Comparison of ENCODE assay signal across 8 cellular contexts in the genomic region with DNA sequence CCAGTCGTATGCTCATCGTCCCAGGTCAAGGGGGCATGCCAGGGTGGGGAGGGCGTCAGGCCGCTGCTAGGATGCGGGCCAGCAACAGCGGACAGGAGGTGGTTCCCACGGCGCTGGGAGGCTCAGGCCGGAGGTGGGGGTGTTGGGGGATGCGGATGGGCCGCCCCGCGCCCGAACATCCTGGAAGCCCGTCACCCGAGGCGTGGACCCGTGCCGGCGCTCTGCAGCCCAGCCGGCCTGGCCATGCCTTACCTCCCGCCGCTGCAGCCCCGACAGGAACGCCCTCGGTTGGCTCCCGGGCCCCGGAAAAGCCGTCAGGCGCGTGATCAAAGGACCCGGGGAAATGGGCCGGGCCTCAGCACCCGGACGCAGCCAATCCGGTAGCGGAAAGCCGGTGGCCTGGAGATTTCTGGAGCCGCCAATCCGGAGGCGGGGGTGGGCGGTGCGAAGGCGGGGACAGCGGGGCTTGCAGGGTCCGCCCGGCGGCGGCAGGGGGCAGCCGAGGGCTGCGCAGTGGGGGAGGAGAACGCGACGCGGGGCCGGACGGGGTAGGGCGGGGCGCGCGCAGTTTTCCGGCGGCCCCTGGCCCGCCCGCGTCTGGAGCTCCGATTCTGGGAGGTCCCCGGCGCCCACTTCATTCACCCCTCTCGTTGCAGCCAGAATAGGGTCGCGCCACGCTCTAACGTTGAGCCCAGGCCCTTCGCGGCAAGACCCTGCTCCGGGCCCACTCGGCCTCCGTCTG. TPM values are rescaled to one million over a fixed set of nuclear protein-coding genes. Genes with fewer than 3 reads are reported as not detected.
DNase-seq lines count a peak whose midpoint lies in the region; ATAC-seq and TF ChIP-seq lines count a peak whose summit lies in the region.

SMIM29 (minus strand) TSS at position 280 of the 742 bp plus-strand sequence. CDS start 1,215 bp downstream, outside the sequence.

- peak within 1 kb of the TSS; percentile 93 for H3K27ac Mint-ChIP-seq in chondrocyte (ENCODE audit: unreplicated experiment)

- H3K36me3 Mint-ChIP-seq in chondrocyte (ENCODE audit: low read depth), result no peaks in the 10 kb centered on the region

- no peaks in the 10 kb centered on the region for H3K9me3 Mint-ChIP-seq in chondrocyte (ENCODE audit: low read depth)

- H3K4me3 Mint-ChIP-seq in chondrocyte (ENCODE audit: unreplicated experiment), result peak within 1 kb of the TSS; percentile 90

- peaks cover 40% of the 10 kb centered on the region for H3K4me1 Mint-ChIP-seq in chondrocyte (ENCODE audit: low read depth)

- peak; percentile 98 for TF ChIP-seq CTCF in chondrocyte (IDR thresholded peaks at IDR 0.05)

- ATAC-seq in HG03439 (IDR thresholded peaks at IDR 0.05; ENCODE audit: unreplicated experiment), result peak; percentile 76

- H3K27me3 Mint-ChIP-seq in chondrocyte (ENCODE audit: low read depth), result no peaks in the 10 kb centered on the region

- peak; percentile 96 for DNase-seq in Ammon's horn (ENCODE audit: low spot score)
- peak; percentile 96 for DNase-seq in NCI-H510A treated with DMSO at 0.1 percent for 48 hours (lab: John Stamatoyannopoulos, UW)
- peak; percentile 96 to 97 for DNase-seq in activated CD4-positive, alpha-beta T cell treated with anti-CD3 and anti-CD28 coated beads for 24 hours (ENCODE audit: low read depth in 2 of 2)
- no peak for DNase-seq in chondrocyte (ENCODE audit: low spot score)
- DNase-seq in kidney tubule cell (ENCODE audit: low spot score), result peak; percentile 94
- peak; percentile 94 to 97 for DNase-seq in stimulated activated CD4-positive, alpha-beta T cell treated with anti-CD3 and anti-CD28 coated beads, Interleukin-1b, Interleukin-23, amount 100 ng/mL, for 1 hour (ENCODE audit: low read depth in 2 of 2)

- peak; percentile 73 for TF ChIP-seq POLR2A in GM19193 (IDR thresholded peaks at IDR 0.05; ENCODE audit: extremely low read depth, insufficient read depth, insufficient read length)

RNA-seq across cellular contexts. Expression of gene SMIM29, which starts in this region (rescaled TPM):
- total RNA-seq in chondrocyte, result 15.5 to 19.0 TPM (median 18.0 TPM) in 3 replicates
